Comparison of ENCODE assay signal across 8 cellular contexts in the genomic region with DNA sequence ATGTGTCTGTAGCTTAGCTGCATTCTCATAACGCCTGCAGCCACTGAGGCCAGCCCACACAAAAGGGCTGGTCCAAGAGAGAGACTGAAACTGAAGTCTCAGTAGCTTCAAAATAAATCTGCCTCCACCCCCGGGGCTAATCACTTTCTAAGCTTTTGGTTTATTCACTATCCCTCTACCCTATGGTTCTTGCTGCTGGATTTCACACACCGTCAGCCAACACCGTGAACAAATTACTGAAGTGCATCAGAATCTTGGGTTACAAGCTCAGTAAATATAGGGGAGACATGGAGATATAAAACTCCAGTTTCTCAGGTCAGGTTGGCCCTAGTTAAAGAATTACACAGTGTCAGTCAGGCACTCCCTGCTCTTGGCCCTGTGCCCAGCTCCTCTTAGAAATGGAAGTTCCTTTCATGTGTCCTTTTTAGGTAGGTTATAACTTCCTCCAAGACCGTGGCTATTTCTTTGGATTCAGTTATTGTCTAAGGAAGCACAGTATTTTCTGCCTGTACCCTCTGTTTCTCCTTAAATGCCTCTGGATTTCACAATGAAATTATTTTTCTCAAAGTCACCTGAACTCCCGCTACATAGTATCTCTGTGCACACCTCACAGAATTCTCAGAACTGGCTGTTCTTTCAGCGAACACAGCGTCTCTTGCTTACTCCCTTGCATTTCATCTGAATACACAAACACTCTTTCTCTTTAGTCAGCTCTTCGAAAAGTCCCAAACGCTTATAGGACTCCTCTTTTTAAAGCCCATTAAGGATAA.
DNase-seq lines count a peak whose midpoint lies in the region; ATAC-seq and TF ChIP-seq lines count a peak whose summit lies in the region.

No MANE protein-coding gene starts in this region.

- DNase-seq in NCI-H1436 (lab: John Stamatoyannopoulos, UW) (peak; percentile 11), NCI-H1436 treated with DMSO at 0.1 percent for 48 hours (lab: John Stamatoyannopoulos, UW) (no peak), MM.1S (peak; percentile 27), myocyte (ENCODE audit: low read depth) (peak; percentile 44), cerebellar cortex (ENCODE audit: low spot score) (no peak), ecto neural progenitor cell (ENCODE audit: low spot score) (no peak)

- no peaks in the 10 kb centered on the region for H3K36me3 ChIP-seq in MM.1S (replicated peaks; ENCODE audit: insufficient read depth, low read length)

- no peak overlapping the region for H3K27ac ChIP-seq in MM.1S (ENCODE audit: low read length)

- H3F3A ChIP-seq in MM.1S (ENCODE audit: insufficient read depth, low read length), result no peaks in the 10 kb centered on the region

- H3K27me3 Mint-ChIP-seq in brain, result no peaks in the 10 kb centered on the region

- H3K9me3 Mint-ChIP-seq in brain, result no peaks in the 10 kb centered on the region

- no peaks in the 10 kb centered on the region for H4K20me1 ChIP-seq in MM.1S (ENCODE audit: insufficient read depth, low read length)

- H3K4me3 ChIP-seq in MM.1S (ENCODE audit: low read length), result no peak overlapping the region

- peak; percentile 67 for ATAC-seq in GM21723 (IDR thresholded peaks at IDR 0.05; ENCODE audit: unreplicated experiment)

- no peaks in the 10 kb centered on the region for H3K79me2 ChIP-seq in MM.1S (ENCODE audit: low read length)

- no peaks in the 10 kb centered on the region for H3K36me3 Mint-ChIP-seq in brain

- H3K9me3 ChIP-seq in MM.1S (replicated peaks; ENCODE audit: insufficient read depth, low read length), result no peaks in the 10 kb centered on the region

- H3K4me1 ChIP-seq in MM.1S (ENCODE audit: low read length), result no peaks in the 10 kb centered on the region

- no peaks in the 10 kb centered on the region for H3K27me3 ChIP-seq in MM.1S (replicated peaks; ENCODE audit: insufficient read depth, low read length)

- H3K27ac Mint-ChIP-seq in brain, result peak overlapping the region in 3 of 5 experiments; percentile 10 to 57 (median 25)

- no peak overlapping the region for H3K9ac ChIP-seq in MM.1S (ENCODE audit: low read length)

- peak overlapping the region in 3 of 5 experiments; percentile 3 to 36 (median 6) for H3K4me3 Mint-ChIP-seq in brain

- H3K4me2 ChIP-seq in MM.1S (ENCODE audit: low read depth, low read length), result peak overlapping the region; percentile 6; the same call in 1 of the 2 replicates

- H2AFZ ChIP-seq in MM.1S (ENCODE audit: low read length), result peak overlapping the region; percentile 28; the same call in 1 of the 2 replicates

- H3K4me1 Mint-ChIP-seq in brain, result peaks cover 36% of the 10 kb centered on the region

- H3K9me2 ChIP-seq in MM.1S (replicated peaks; ENCODE audit: insufficient read depth, low read length), result no peaks in the 10 kb centered on the region

- TF ChIP-seq CTCF in MM.1S (IDR thresholded peaks at IDR 0.05; ENCODE audit: low read length) (no peak), brain (conservative IDR thresholded peaks at IDR 0.05) (no peak)

Comparison
In these comparisons a context has a peak if more than half of its experiments do, and no peak if none do; other contexts are left out.
1. DNase-seq: peak in NCI-H1436 (single experiment), MM.1S (single experiment) and myocyte (single experiment); none in NCI-H1436 treated with DMSO at 0.1 percent for 48 hours (single experiment), cerebellar cortex (single experiment) and ecto neural progenitor cell (single experiment).